ENCODE assay signal across 22 cellular contexts in genomic region chr15:75823860-75824613, GRCh38. TPM values are rescaled to one million over a fixed set of nuclear protein-coding genes. Genes with fewer than 3 reads are reported as not detected.
DNase-seq lines count a peak whose midpoint lies in the region; ATAC-seq and TF ChIP-seq lines count a peak whose summit lies in the region.
"Had no signal": no experiment of that assay in that cellular context is flagged by ENCODE, and none has a peak within 500 bp of the region (broad histone marks: within the 10 kb centered on the region; RNA-seq: fewer than 3 reads in every experiment).

No MANE protein-coding gene starts in this region.

- TF ChIP-seq CTCF in Panc1 (IDR thresholded peaks at IDR 0.05) (no peak), fibroblast of pulmonary artery (IDR thresholded peaks at IDR 0.05; ENCODE audit: low read length, missing control alignments) (no peak)

- ATAC-seq in Panc1: peak; percentile 45; the same call in 1 of the 2 replicates
- ATAC-seq in HG03280 (IDR thresholded peaks at IDR 0.05; ENCODE audit: unreplicated experiment): no peak
- ATAC-seq in GM18519 (IDR thresholded peaks at IDR 0.05; ENCODE audit: low FRiP score, unreplicated experiment): no peak
- ATAC-seq in GM19452 (IDR thresholded peaks at IDR 0.05; ENCODE audit: unreplicated experiment): no peak
- ATAC-seq: activated CD8-positive, alpha-beta T cell treated with anti-CD3 and anti-CD28 coated beads for 36 hours; activated naive CD8-positive, alpha-beta T cell treated with anti-CD3 and anti-CD28 coated beads, Interleukin-2, amount 50 U/mL, for 24 hours; gastroesophageal sphincter; mucosa of descending colon; stimulated activated naive B cell treated with anti-CD40 and anti-IgM and Interleukin-4, amounts not matched to agents 10 μg/mL and 1 μg/mL and 100 μg/mL, for 72 hours; upper lobe of right lung had no signal

- BruUV-seq in Panc1 (replicated peaks; lab: Mats Ljungman, UMichigan): no TSS peak

- POLR2A ChIA-PET in Panc1 (lab: Charles Lee): no interaction called here

- no peaks in the 10 kb centered on the region for H3K4me1 ChIP-seq in Panc1 (ENCODE audit: control insufficient read depth, insufficient read depth, low read length)
- H3K4me1 ChIP-seq: gastroesophageal sphincter, pancreas, upper lobe of right lung had no signal

- DNase-seq in Daoy (ENCODE audit: low read depth) (peak; percentile 34), Panc1 (ENCODE audit: low read depth, low spot score) (no peak), fibroblast of pulmonary artery (ENCODE audit: low read depth) (peak; percentile 73), mucosa of gallbladder (ENCODE audit: low spot score) (peak; percentile 61), foreskin melanocyte (no peak)
- DNase-seq: activated CD8-positive, alpha-beta T cell treated with anti-CD3 and anti-CD28 coated beads for 36 hours; activated naive CD8-positive, alpha-beta T cell treated with anti-CD3 and anti-CD28 coated beads, Interleukin-2, amount 50 U/mL, for 24 hours; caudate nucleus; CD4-positive, alpha-beta T cell; mucosa of descending colon; NCI-H1105; NCI-H2171; NCI-H774; pancreas; stimulated activated naive B cell treated with anti-CD40 and anti-IgM and Interleukin-4, amounts not matched to agents 10 μg/mL and 1 μg/mL and 100 μg/mL, for 72 hours; T-helper 1 cell; upper lobe of right lung had no signal

- no peaks in the 10 kb centered on the region for H3K27me3 ChIP-seq in Panc1 (ENCODE audit: control insufficient read depth, insufficient read depth, low read length)
- H3K27me3 ChIP-seq: pancreas had no signal

- in situ Hi-C loops in Panc1 (cut with HindIII; ENCODE audit: low pct_unique_long_range_greater_than_20kb, low sequenced_read_pairs): no loop called here

- no peaks in the 10 kb centered on the region for H3K9me3 ChIP-seq in Panc1 (ENCODE audit: control insufficient read depth, insufficient read depth, low read depth, low read length)
- H3K9me3 ChIP-seq: gastroesophageal sphincter, mucosa of descending colon, pancreas, upper lobe of right lung had no signal

- CTCF ChIA-PET in Panc1 (lab: Charles Lee): interaction anchor here (1.5 kb wide), 1 partner anchor 14 kb away, joined by 4 read pairs; no protein-coding TSS in a partner anchor

- intact Hi-C loops in Panc1 (cut with micrococcal nuclease; ENCODE audit: unreplicated experiment): no loop called here

- no peak overlapping the region for H3K27ac ChIP-seq in Panc1 (ENCODE audit: low read length)
- H3K27ac ChIP-seq: gastroesophageal sphincter, KMS-11, pancreas, upper lobe of right lung had no signal

- no peak overlapping the region for H3K4me3 ChIP-seq in Panc1 (ENCODE audit: low read depth in 2 of 2, low read length in 2 of 2)
- no peak overlapping the region for H3K4me3 ChIP-seq in fibroblast of pulmonary artery (replicated peaks; ENCODE audit: low read depth, low read length)
- H3K4me3 ChIP-seq: gastroesophageal sphincter, mucosa of descending colon, pancreas, upper lobe of right lung had no signal

- H3K36me3 ChIP-seq in Panc1 (ENCODE audit: control insufficient read depth, insufficient read depth, low read length): no peaks in the 10 kb centered on the region
- H3K36me3 ChIP-seq: gastroesophageal sphincter, pancreas, upper lobe of right lung had no signal

RNA-seq across cellular contexts. Expression of gene UBE2Q2, which starts 19.2 kb away (rescaled TPM):
- total RNA-seq in Daoy (2014; rRNA removed; shearing (Covaris generic)): 38.3 and 41.4 TPM in 2 replicates
- total RNA-seq in Panc1 (2021; ENCODE audit: unreplicated experiment) (39.2 TPM), mucosa of gallbladder (33.7 TPM)
- polyA plus RNA-seq in Panc1 (2012; ENCODE audit: insufficient read length): 27.5 TPM

Comparison
In these comparisons a context has a peak if more than half of its experiments do, and no peak if none do; other contexts are left out.
1. DNase-seq: peak in Daoy (single experiment), fibroblast of pulmonary artery (single experiment) and mucosa of gallbladder (single experiment); none in Panc1 (single experiment) and foreskin melanocyte (single experiment).